18 cellular contexts compared by ENCODE assay signal in genomic region chr9:34037626-34038025, GRCh38. TPM values are rescaled to one million over a fixed set of nuclear protein-coding genes. Genes with fewer than 3 reads are reported as not detected.
DNase-seq lines count a peak whose midpoint lies in the region; ATAC-seq and TF ChIP-seq lines count a peak whose summit lies in the region.
"Had no signal": no experiment of that assay in that cellular context is flagged by ENCODE, and none has a peak within 500 bp of the region (broad histone marks: within the 10 kb centered on the region; RNA-seq: fewer than 3 reads in every experiment).

No MANE protein-coding gene starts in this region.

- no peaks in the 10 kb centered on the region for H3K4me1 ChIP-seq in foreskin keratinocyte
- H3K4me1 ChIP-seq: BLaER1 treated with 17β-estradiol and CSF1 and Interleukin-3, amounts not matched to agents 10 nM and 100 nM had no signal

- POLR2A ChIA-PET in RWPE1 (lab: Yijun Ruan, JAX; ENCODE audit: low non-redundant PET): no interaction called here

- TF ChIP-seq CTCF in RWPE1 (conservative IDR thresholded peaks at IDR 0.05; ENCODE audit: low read depth) (no peak), mesothelial cell of epicardium (IDR thresholded peaks at IDR 0.05; ENCODE audit: unreplicated experiment) (no peak), foreskin keratinocyte (conservative IDR thresholded peaks at IDR 0.05) (no peak)

- no peak overlapping the region for H3K4me3 Mint-ChIP-seq in mesothelial cell of epicardium
- H3K4me3 Mint-ChIP-seq: IgD-negative memory B cell, T-cell had no signal

- no peak for ATAC-seq in foreskin keratinocyte
- ATAC-seq in HG03045 (IDR thresholded peaks at IDR 0.05; ENCODE audit: unreplicated experiment): no peak
- ATAC-seq: T-cell had no signal

- no peaks in the 10 kb centered on the region for H3K9me3 Mint-ChIP-seq in mesothelial cell of epicardium
- H3K9me3 Mint-ChIP-seq: IgD-negative memory B cell, T-cell had no signal

- H3K27ac Mint-ChIP-seq in mesothelial cell of epicardium: peak overlapping the region; percentile 26
- H3K27ac Mint-ChIP-seq: IgD-negative memory B cell, T-cell had no signal

- H3K36me3 Mint-ChIP-seq in mesothelial cell of epicardium: peaks cover 31% of the 10 kb centered on the region

- H3K27me3 Mint-ChIP-seq in mesothelial cell of epicardium (ENCODE audit: low read depth): no peaks in the 10 kb centered on the region
- H3K27me3 Mint-ChIP-seq: IgD-negative memory B cell, T-cell had no signal

- DNase-seq in NCI-H1417 (lab: John Stamatoyannopoulos, UW) (peak in 2 of 3 experiments; percentile 1 to 5), NCI-H1417 treated with DMSO at 0.1 percent for 48 hours (lab: John Stamatoyannopoulos, UW) (no peak), NCI-H1092 treated with DMSO at 0.1 percent for 48 hours (lab: John Stamatoyannopoulos, UW) (peak; percentile 49), RWPE1 (ENCODE audit: low spot score) (no peak), mesothelial cell of epicardium (ENCODE audit: low spot score in 2 of 2, unreplicated experiment in 2 of 2) (no peak), foreskin keratinocyte (no peak), AML-193 (lab: John Stamatoyannopoulos, UW) (no peak)
- DNase-seq: H9, Kasumi-1, NCI-H1436 treated with DMSO at 0.1 percent for 48 hours, NCI-H2081 treated with DMSO at 0.1 percent for 48 hours, NCI-H226, NCI-H82, T-cell had no signal

- peaks cover 16% of the 10 kb centered on the region for H3K4me1 Mint-ChIP-seq in mesothelial cell of epicardium

- CTCF ChIA-PET in RWPE1 (lab: Yijun Ruan, JAX): interaction anchor here (0.6 to 0.7 kb wide), 2 partner anchors 48 to 81 kb away, joined by 3 to 4 read pairs; no protein-coding TSS in a partner anchor

- H3K27ac ChIP-seq in RWPE1: 0 out of 2 replicates have a peak overlapping the region, but pooled peaks have one; percentile 23
- no peak overlapping the region for H3K27ac ChIP-seq in foreskin keratinocyte
- H3K27ac ChIP-seq: BLaER1 treated with 17β-estradiol and CSF1 and Interleukin-3, amounts not matched to agents 10 nM and 100 nM; HL-60 had no signal

- H3K27me3 ChIP-seq in foreskin keratinocyte: no peaks in the 10 kb centered on the region
- H3K27me3 ChIP-seq: BLaER1 treated with 17β-estradiol and CSF1 and Interleukin-3, amounts not matched to agents 10 nM and 100 nM had no signal

RNA-seq across cellular contexts. Expression of gene UBAP2, which starts 11.1 kb away (rescaled TPM):
- total RNA-seq in mesothelial cell of epicardium (51.5 to 56.4 TPM (median 52.2 TPM) in 3 replicates), foreskin keratinocyte (29.7 and 31.4 TPM in 2 replicates)
- 22.5 and 22.6 TPM in 2 replicates for polyA plus RNA-seq in foreskin keratinocyte

Comparison
In these comparisons a context has a peak if more than half of its experiments do, and no peak if none do; other contexts are left out.
1. DNase-seq: peak in NCI-H1417 (2 of 3) and NCI-H1092 treated with DMSO at 0.1 percent for 48 hours (single experiment); none in NCI-H1417 treated with DMSO at 0.1 percent for 48 hours (single experiment), RWPE1 (single experiment), mesothelial cell of epicardium (0 of 2), foreskin keratinocyte (0 of 2) and AML-193 (0 of 2).